1 cellular context compared by ENCODE assay signal in the genomic region with DNA sequence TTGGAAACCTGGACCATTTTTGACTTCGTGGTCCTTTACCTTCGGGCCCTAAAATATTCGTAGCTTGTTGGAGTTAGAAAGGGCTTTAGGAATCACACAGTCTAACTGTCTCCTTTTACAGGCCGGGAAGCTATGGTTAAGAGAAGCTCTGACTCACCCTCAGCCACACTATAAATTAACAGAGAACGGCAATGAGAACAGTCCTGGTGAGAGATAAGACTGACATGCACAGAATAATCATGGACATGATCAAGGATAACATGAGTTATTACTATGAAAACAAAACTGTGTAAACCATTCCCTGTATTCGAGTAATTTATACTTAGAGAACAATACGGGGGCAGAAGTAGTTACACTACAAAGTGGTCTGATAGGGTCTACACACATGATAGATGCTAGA.
TF ChIP-seq lines count a peak whose summit lies in the region.

No MANE protein-coding gene starts in this region.

TF ChIP-seq in SK-N-SH, 30 proteins besides CTCF, POLR2A, EP300 and RAD21:
- TF ChIP-seq TCF12 (IDR thresholded peaks at IDR 0.05) (peak; percentile 24; the same call in 1 of the 2 replicates), GATA2 (CRISPR knock-in tag; IDR thresholded peaks at IDR 0.05) (peak; percentile 77), YY1 (IDR thresholded peaks at IDR 0.05; ENCODE audit: low read depth) (no peak), RCOR1 (IDR thresholded peaks at IDR 0.05; ENCODE audit: low read length) (peak; percentile 46; the same call in 1 of the 2 replicates), NFIC (IDR thresholded peaks at IDR 0.05; ENCODE audit: borderline replicate concordance) (no peak), EZH2phosphoT487 (IDR thresholded peaks at IDR 0.05; ENCODE audit: borderline replicate concordance, low read depth) (no peak), NRF1 (IDR thresholded peaks at IDR 0.05; ENCODE audit: low read depth, low read length) (no peak), TAF1 (IDR thresholded peaks at IDR 0.05; ENCODE audit: borderline replicate concordance, low read depth, low read length) (no peak)
